Comparison of ENCODE assay signal across 12 cellular contexts in the genomic region with DNA sequence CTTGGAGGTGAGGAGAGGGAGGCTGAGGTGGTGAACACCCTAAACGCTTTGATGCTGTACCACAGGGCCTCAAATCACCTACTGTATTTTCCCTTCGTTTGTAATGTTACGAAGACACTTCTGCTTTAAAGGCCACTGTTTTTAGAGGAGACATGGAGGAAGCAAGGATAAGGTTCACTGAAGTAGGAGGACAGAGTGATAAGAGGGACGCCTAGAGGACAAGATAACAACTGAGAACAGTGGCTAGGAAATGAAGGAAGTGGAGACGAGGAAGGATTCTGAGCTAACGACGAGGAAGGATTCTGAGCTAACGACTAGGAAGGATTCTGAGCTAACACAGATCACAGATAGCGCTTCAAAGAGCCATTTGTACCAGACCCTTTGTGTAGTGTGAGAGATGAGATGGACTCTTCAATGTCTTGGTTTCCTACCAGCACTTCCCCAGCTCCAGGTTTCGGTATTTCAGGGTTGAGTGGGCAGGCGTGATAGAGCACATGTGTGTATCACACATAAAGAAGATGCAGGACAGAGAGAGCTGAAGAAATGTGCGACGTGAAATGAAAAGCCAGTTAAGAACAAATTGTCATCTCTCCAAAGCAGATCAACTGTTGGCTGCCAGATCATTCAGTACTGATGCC. TPM values are rescaled to one million over a fixed set of nuclear protein-coding genes. Genes with fewer than 3 reads are reported as not detected.
DNase-seq lines count a peak whose midpoint lies in the region; ATAC-seq, FAIRE-seq and TF ChIP-seq lines count a peak whose summit lies in the region.
"Had no signal": no experiment of that assay in that cellular context is flagged by ENCODE, and none has a peak within 500 bp of the region (broad histone marks: within the 10 kb centered on the region; RNA-seq: fewer than 3 reads in every experiment).

No MANE protein-coding gene starts in this region.

- intact Hi-C loops in endothelial cell of umbilical vein (cut with micrococcal nuclease) (no loop called here), pancreas (cut with DNase I) (no loop called here)

- H3K4me3 Mint-ChIP-seq in osteocyte (ENCODE audit: unreplicated experiment) = no peak overlapping the region

- H3K4me1 ChIP-seq in endothelial cell of umbilical vein (ENCODE audit: control insufficient read depth, extremely low read depth, insufficient read depth, low read length) = no peaks in the 10 kb centered on the region
- peaks cover 0 to 1% (median 0%) of the 10 kb centered on the region in 3 donors for H3K4me1 ChIP-seq in pancreas

- no peak overlapping the region for H3K27ac ChIP-seq in endothelial cell of umbilical vein (ENCODE audit: insufficient read depth, low read depth, low read length)
- H3K27ac ChIP-seq in pancreas = no peak overlapping the region
- H3K27ac ChIP-seq: thoracic aorta had no signal

- no peaks in the 10 kb centered on the region for H3K4me1 Mint-ChIP-seq in osteocyte (ENCODE audit: unreplicated experiment)

- H3K4me3 ChIP-seq in endothelial cell of umbilical vein (replicated peaks in 1 of 3; ENCODE audit: insufficient read depth in 1 of 3, low read depth in 1 of 3, low read length in 3 of 3) (no peak overlapping the region), pancreas (no peak overlapping the region)
- H3K4me3 ChIP-seq: thoracic aorta had no signal

- H4K20me1 ChIP-seq in endothelial cell of umbilical vein (replicated peaks; ENCODE audit: control insufficient read depth, extremely low read depth, insufficient read depth, low read length) = no peaks in the 10 kb centered on the region

- TF ChIP-seq POLR2A in GM12892 (IDR thresholded peaks at IDR 0.05; ENCODE audit: low read depth, low read length) = no peak
- no peak for TF ChIP-seq POLR2A in endothelial cell of umbilical vein (IDR thresholded peaks at IDR 0.05; ENCODE audit: low read depth, low read length)

- CTCF ChIA-PET in endothelial cell of umbilical vein (lab: Charles Lee) = interaction anchor here (0.9 to 4.0 kb wide), 2 partner anchors 129 to 512 kb away, joined by 3 to 22 read pairs; no protein-coding TSS in a partner anchor

- POLR2A ChIA-PET in endothelial cell of umbilical vein (lab: Charles Lee) = no interaction called here

- H3K36me3 ChIP-seq in endothelial cell of umbilical vein (ENCODE audit: control insufficient read depth in 2 of 2, extremely low read depth in 1 of 2, insufficient read depth in 2 of 2, low read length in 2 of 2) (no peaks in the 10 kb centered on the region), pancreas (no peaks in the 10 kb centered on the region)
- H3K36me3 ChIP-seq: thoracic aorta had no signal

- H3K27ac Mint-ChIP-seq in osteocyte (ENCODE audit: unreplicated experiment) = no peak overlapping the region

- BruUV-seq in endothelial cell of umbilical vein (replicated peaks; lab: Mats Ljungman, UMichigan) = no TSS peak

- DNase-seq in GM12892 (ENCODE audit: insufficient read length) = no peak
- DNase-seq in NOMO-1 (lab: John Stamatoyannopoulos, UW; ENCODE audit: unreplicated experiment in 2 of 2) = peak; percentile 38 to 75
- no peak for DNase-seq in endothelial cell of umbilical vein (ENCODE audit: low read depth, low spot score)
- no peak for DNase-seq in NCI-H1092 treated with DMSO at 0.1 percent for 48 hours (lab: John Stamatoyannopoulos, UW)
- DNase-seq in stimulated activated CD4-positive, alpha-beta T cell treated with anti-CD3 and anti-CD28 coated beads, Interleukin-2, amount 100 ng/mL, for 48 hours = no peak
- DNase-seq in osteocyte (ENCODE audit: extremely low spot score, unreplicated experiment) = no peak
- DNase-seq in pancreas = no peak
- DNase-seq: activated CD4-positive, alpha-beta T cell treated with anti-CD3 and anti-CD28 coated beads for 4 hours; activated T-cell treated with anti-CD3 and anti-CD28 coated beads, Interleukin-2, amount 50 U/mL, for 48 hours had no signal

- no peaks in the 10 kb centered on the region for H3K9me3 Mint-ChIP-seq in osteocyte (ENCODE audit: unreplicated experiment)

- H2AFZ ChIP-seq in endothelial cell of umbilical vein (ENCODE audit: low read depth, low read length) = peak overlapping the region; percentile 34

- ATAC-seq in HG02610 (IDR thresholded peaks at IDR 0.05; ENCODE audit: unreplicated experiment) = peak; percentile 58
- no peak for ATAC-seq in pancreas
- ATAC-seq: left lobe of liver had no signal

- no peak for TF ChIP-seq CTCF in endothelial cell of umbilical vein (IDR thresholded peaks at IDR 0.05; ENCODE audit: extremely low read depth in 1 of 2, insufficient read depth in 1 of 2, low read depth in 1 of 2, low read length in 2 of 2)
- no peak for TF ChIP-seq CTCF in osteocyte (IDR thresholded peaks at IDR 0.05)
- TF ChIP-seq CTCF in pancreas (IDR thresholded peaks at IDR 0.05) = no peak

- H3K27me3 Mint-ChIP-seq in osteocyte (ENCODE audit: unreplicated experiment) = no peaks in the 10 kb centered on the region

- WGBS in pancreas, 2 donors = 81 to 84% methylated on average over 13 of the region's 13 CpGs

- no peak overlapping the region for H3K9ac ChIP-seq in endothelial cell of umbilical vein (replicated peaks; ENCODE audit: extremely low read depth, insufficient read depth, low read length)

- H3K79me2 ChIP-seq in endothelial cell of umbilical vein (ENCODE audit: control insufficient read depth, insufficient read depth, low read length) = no peaks in the 10 kb centered on the region

- no peaks in the 10 kb centered on the region for H3K9me1 ChIP-seq in endothelial cell of umbilical vein (replicated peaks; ENCODE audit: control insufficient read depth, extremely low read depth, insufficient read depth, low read length)

- H3K9me3 ChIP-seq in endothelial cell of umbilical vein (replicated peaks; ENCODE audit: control insufficient read depth, insufficient read depth, low read length) = no peaks in the 10 kb centered on the region
- no peaks in the 10 kb centered on the region for H3K9me3 ChIP-seq in pancreas
- H3K9me3 ChIP-seq: thoracic aorta had no signal

- no peaks in the 10 kb centered on the region for H3K36me3 Mint-ChIP-seq in osteocyte (ENCODE audit: unreplicated experiment)

- H3K27me3 ChIP-seq in endothelial cell of umbilical vein (ENCODE audit: control insufficient read depth in 2 of 2, insufficient read depth in 2 of 2, low read length in 2 of 2) = no peaks in the 10 kb centered on the region
- no peaks in the 10 kb centered on the region for H3K27me3 ChIP-seq in pancreas

- FAIRE-seq in GM12892 (lab: Jason Lieb, UNC) = peak; percentile 82
- no peak for FAIRE-seq in endothelial cell of umbilical vein (lab: Jason Lieb, UNC)
- FAIRE-seq in pancreas (lab: Jason Lieb, UNC) = no peak

- dilution Hi-C loops in endothelial cell of umbilical vein (cut with MboI; ENCODE audit: extremely low pct_ligation_motif_present, low sequenced_read_pairs) = no loop called here

- no peak overlapping the region for H3K4me2 ChIP-seq in endothelial cell of umbilical vein (ENCODE audit: insufficient read depth, low read length)

TF ChIP-seq in endothelial cell of umbilical vein, 7 proteins besides CTCF, POLR2A, EP300 and RAD21:
- no peak for TF ChIP-seq MYC (IDR thresholded peaks at IDR 0.05; ENCODE audit: low read depth, low read length)
- TF ChIP-seq POLR2AphosphoS5 (IDR thresholded peaks at IDR 0.05; ENCODE audit: insufficient read depth, low read depth, low read length) = no peak
- no peak for TF ChIP-seq GATA2 (IDR thresholded peaks at IDR 0.05; ENCODE audit: insufficient read depth, insufficient read length, low read depth, low read length)
- TF ChIP-seq, protein P1, sequence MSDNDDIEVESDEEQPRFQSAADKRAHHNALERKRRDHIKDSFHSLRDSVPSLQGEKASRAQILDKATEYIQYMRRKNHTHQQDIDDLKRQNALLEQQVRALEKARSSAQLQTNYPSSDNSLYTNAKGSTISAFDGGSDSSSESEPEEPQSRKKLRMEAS (IDR thresholded peaks at IDR 0.05; ENCODE audit: insufficient read depth, insufficient read length) = no peak
- no peak for TF ChIP-seq FOS (IDR thresholded peaks at IDR 0.05; ENCODE audit: borderline replicate concordance, insufficient read depth, low read length)
- no peak for TF ChIP-seq EZH2 (IDR thresholded peaks at IDR 0.05; ENCODE audit: borderline replicate concordance, low read depth, low read length, severe bottlenecking)
- no peak for TF ChIP-seq JUN (IDR thresholded peaks at IDR 0.05; ENCODE audit: borderline replicate concordance, insufficient read depth, insufficient read length, low read depth)
TF ChIP-seq in endothelial cell of umbilical vein: peak in this region for 0.

RNA-seq across cellular contexts. Expression of a gene that starts 7.5 kb away (rescaled TPM):
- polyA plus RNA-seq in GM12892 (2012; ENCODE audit: missing spikeins) = 161 TPM
- total RNA-seq in endothelial cell of umbilical vein = 170 and 185 TPM in 2 replicates
- polyA plus RNA-seq in endothelial cell of umbilical vein = 540 and 652 TPM in 2 replicates
- 440 and 441 TPM in 2 replicates for polyA plus RNA-seq in endothelial cell of umbilical vein (2011; cell fraction: cytosol; rRNA removed)
- 126 and 145 TPM in 2 replicates for polyA plus RNA-seq in endothelial cell of umbilical vein (2011; cell fraction: nucleus; rRNA removed)
- polyA plus RNA-seq in endothelial cell of umbilical vein (2012) = 177 and 207 TPM in 2 replicates
- polyA minus RNA-seq in endothelial cell of umbilical vein = 193 and 235 TPM in 2 replicates
- 68.6 TPM for polyA minus RNA-seq in endothelial cell of umbilical vein (2011; cell fraction: cytosol; rRNA and poly(A)+ RNA removed)
- polyA minus RNA-seq in endothelial cell of umbilical vein (2011; cell fraction: nucleus; rRNA and poly(A)+ RNA removed) = 28.5 and 47.3 TPM in 2 replicates
- total RNA-seq in osteocyte = 132 and 134 TPM in 2 replicates
- 10 to 100 TPM; 45.2 to 97.2 (median 68.7) TPM for total RNA-seq in pancreas
- 100 to 1,000 TPM in 1 of 2 donors, 10 to 100 TPM in 1; 89.3 to 138 TPM for polyA plus RNA-seq in pancreas

Comparison
In these comparisons a context has a peak if more than half of its experiments do, and no peak if none do; other contexts are left out.
1. DNase-seq: peak in NOMO-1 (2 of 2); none in GM12892 (single experiment), endothelial cell of umbilical vein (single experiment), NCI-H1092 treated with DMSO at 0.1 percent for 48 hours (single experiment), stimulated activated CD4-positive, alpha-beta T cell treated with anti-CD3 and anti-CD28 coated beads, Interleukin-2, amount 100 ng/mL, for 48 hours (0 of 2), osteocyte (single experiment) and pancreas (0 of 6).